Comparison of ENCODE assay signal across 21 cellular contexts in genomic region chr15:90479656-90480055, GRCh38. TPM values are rescaled to one million over a fixed set of nuclear protein-coding genes. Genes with fewer than 3 reads are reported as not detected.
DNase-seq lines count a peak whose midpoint lies in the region; FAIRE-seq and TF ChIP-seq lines count a peak whose summit lies in the region.
"Had no signal": no experiment of that assay in that cellular context is flagged by ENCODE, and none has a peak within 500 bp of the region (broad histone marks: within the 10 kb centered on the region; RNA-seq: fewer than 3 reads in every experiment).

No MANE protein-coding gene starts in this region.

- peak overlapping the region; percentile 85 for H3K27ac Mint-ChIP-seq in Calu3 (ENCODE audit: unreplicated experiment)
- H3K27ac Mint-ChIP-seq: activated naive CD4-positive, alpha-beta T cell treated with anti-CD3 and anti-CD28 coated beads for 36 hours; T-helper 1 cell treated with Interleukin-12 subunit alpha and Interleukin-12 subunit beta and Interleukin-4 antibody, amounts not matched to agents 30 μg/mL and 1 μg/mL, for 36 hours had no signal

- H3K9me2 ChIP-seq in OCI-LY7 (ENCODE audit: insufficient read depth, low read length) = no peaks in the 10 kb centered on the region

- no peaks in the 10 kb centered on the region for H3K9me3 Mint-ChIP-seq in Calu3 (ENCODE audit: low read depth, unreplicated experiment)
- H3K9me3 Mint-ChIP-seq: activated naive CD4-positive, alpha-beta T cell treated with anti-CD3 and anti-CD28 coated beads for 36 hours; CD4-positive, alpha-beta T cell; naive thymus-derived CD8-positive, alpha-beta T cell; stimulated activated naive CD8-positive, alpha-beta T cell treated with anti-CD3 and anti-CD28 coated beads, Interleukin-15, Interleukin-2, amounts not matched to agents 100 ng/mL and 50 ng/mL, for 24 hours; T-helper 1 cell treated with Interleukin-12 subunit alpha and Interleukin-12 subunit beta and Interleukin-4 antibody, amounts not matched to agents 30 μg/mL and 1 μg/mL, for 36 hours had no signal

- TF ChIP-seq POLR2A in lower leg skin (IDR thresholded peaks at IDR 0.05) = no peak

- FAIRE-seq in HTR-8/SVneo (lab: Jason Lieb, UNC) = no peak
- FAIRE-seq: colon, islet of Langerhans had no signal

- H3K36me3 ChIP-seq in OCI-LY7 (ENCODE audit: insufficient read depth, low read length) = peaks cover 75% of the 10 kb centered on the region

- H3K79me2 ChIP-seq in OCI-LY7 (ENCODE audit: insufficient read depth, low read depth, low read length) = no peaks in the 10 kb centered on the region

- H3K4me1 Mint-ChIP-seq in Calu3 (ENCODE audit: low read depth, unreplicated experiment) = peaks cover 55% of the 10 kb centered on the region

- H3K27ac ChIP-seq in OCI-LY7 (ENCODE audit: low read depth, low read length, poor library complexity, severe bottlenecking) = peak overlapping the region; percentile 47

- H3K4me2 ChIP-seq in OCI-LY7 (ENCODE audit: low read length) = peak overlapping the region; percentile 42; the same call in 1 of the 2 replicates

- intact Hi-C loops in Calu3 (cut with micrococcal nuclease; ENCODE audit: unreplicated experiment) (loop anchor here (1.0 to 5.0 kb wide), 4 partner anchors 77 to 187 kb away; no protein-coding TSS in a partner anchor), OCI-LY7 (cut with micrococcal nuclease; ENCODE audit: unreplicated experiment) (loop anchor here (5.0 to 10.0 kb wide), 2 partner anchors 215 to 408 kb away; no protein-coding TSS in a partner anchor), lower leg skin (cut with DNase I; ENCODE audit: low total_unique reads) (no loop called here)

- H3K4me3 ChIP-seq in OCI-LY7 (ENCODE audit: low read depth, low read length, poor library complexity, severe bottlenecking) (no peak overlapping the region), epithelial cell of esophagus (ENCODE audit: low read length) (no peak overlapping the region), lower leg skin (ENCODE audit: low read depth, poor library complexity, severe bottlenecking) (no peak overlapping the region)

- POLR2A ChIA-PET in OCI-LY7 (lab: Charles Lee) = interaction anchor here (0.6 kb wide), 1 partner anchor 19 kb away, joined by 4 read pairs; no protein-coding TSS in a partner anchor

- no peaks in the 10 kb centered on the region for H4K20me1 ChIP-seq in OCI-LY7 (ENCODE audit: insufficient read depth, low read length)

- no TSS peak for BruUV-seq in Calu3 (replicated peaks; lab: Mats Ljungman, UMichigan)
- BruUV-seq in OCI-LY7 (replicated peaks; lab: Mats Ljungman, UMichigan) = no TSS peak

- peaks cover 22% of the 10 kb centered on the region for H3K4me1 ChIP-seq in OCI-LY7 (ENCODE audit: insufficient read depth, low read length, poor library complexity, severe bottlenecking)

- H3K9me3 ChIP-seq in OCI-LY7 (ENCODE audit: low read length) = no peaks in the 10 kb centered on the region

- peaks cover 44% of the 10 kb centered on the region for H3K36me3 Mint-ChIP-seq in Calu3 (ENCODE audit: insufficient read depth, unreplicated experiment)

- WGBS in lower leg skin, 2 donors = 65 to 76% methylated on average over 5 of the region's 5 CpGs

- no peaks in the 10 kb centered on the region for H3K27me3 Mint-ChIP-seq in Calu3 (ENCODE audit: unreplicated experiment)
- H3K27me3 Mint-ChIP-seq: CD4-positive, alpha-beta T cell; naive thymus-derived CD8-positive, alpha-beta T cell; stimulated activated naive CD8-positive, alpha-beta T cell treated with anti-CD3 and anti-CD28 coated beads, Interleukin-15, Interleukin-2, amounts not matched to agents 100 ng/mL and 50 ng/mL, for 24 hours had no signal

- peak; percentile 81 for DNase-seq in Calu3
- no peak for DNase-seq in OCI-LY7 (ENCODE audit: low spot score)
- peak; percentile 80 for DNase-seq in epithelial cell of esophagus (ENCODE audit: low read depth)
- DNase-seq in renal cortical epithelial cell (ENCODE audit: low read depth) = peak; percentile 36
- DNase-seq in HTR-8/SVneo (ENCODE audit: insufficient read length, low spot score) = no peak
- DNase-seq in dermis blood vessel endothelial cell = no peak
- DNase-seq in NCI-H2196 (lab: John Stamatoyannopoulos, UW; ENCODE audit: unreplicated experiment) = no peak
- DNase-seq in lower leg skin (ENCODE audit: low spot score in 2 of 2) = no peak
- DNase-seq: activated naive CD4-positive, alpha-beta T cell treated with anti-CD3 and anti-CD28 coated beads for 36 hours; CD4-positive, alpha-beta T cell; GF-D8; GOT3; MM.1S; naive thymus-derived CD8-positive, alpha-beta T cell; NCI-H2171; OCI-M1; right cardiac atrium had no signal

- no peak overlapping the region for H2AFZ ChIP-seq in OCI-LY7 (ENCODE audit: low read length)

- CTCF ChIA-PET in Calu3 (lab: Charles Lee) = interaction anchor here (0.6 to 2.4 kb wide), 8 partner anchors 9 to 560 kb away, joined by 3 to 15 read pairs (median 5); partner anchors contain the start of gene IQGAP1
- CTCF ChIA-PET in OCI-LY7 (lab: Charles Lee; ENCODE audit: unreplicated experiment) = interaction anchor here (0.6 kb wide), 1 partner anchor 212 kb away, joined by 4 read pairs; no protein-coding TSS in a partner anchor

- peak overlapping the region; percentile 23 for H3K4me3 Mint-ChIP-seq in Calu3 (ENCODE audit: low read depth, unreplicated experiment)
- H3K4me3 Mint-ChIP-seq: activated naive CD4-positive, alpha-beta T cell treated with anti-CD3 and anti-CD28 coated beads for 36 hours; CD4-positive, alpha-beta T cell; stimulated activated naive CD8-positive, alpha-beta T cell treated with anti-CD3 and anti-CD28 coated beads, Interleukin-15, Interleukin-2, amounts not matched to agents 100 ng/mL and 50 ng/mL, for 24 hours; T-helper 1 cell treated with Interleukin-12 subunit alpha and Interleukin-12 subunit beta and Interleukin-4 antibody, amounts not matched to agents 30 μg/mL and 1 μg/mL, for 36 hours had no signal

- no peak for TF ChIP-seq CTCF in Calu3 (IDR thresholded peaks at IDR 0.05; ENCODE audit: unreplicated experiment)
- TF ChIP-seq CTCF in OCI-LY7 (conservative IDR thresholded peaks at IDR 0.05; ENCODE audit: low read length) = no peak
- no peak for TF ChIP-seq CTCF in epithelial cell of esophagus (IDR thresholded peaks at IDR 0.05; ENCODE audit: insufficient read depth, low read depth, low read length, missing control alignments)
- no peak for TF ChIP-seq CTCF in lower leg skin (IDR thresholded peaks at IDR 0.05)

RNA-seq across cellular contexts. Expression of gene CRTC3, which starts 50.1 kb away (rescaled TPM):
- total RNA-seq in Calu3 (2022) (17.5 and 22.9 TPM in 2 replicates), OCI-LY7 (2022) (12.4 and 14.7 TPM in 2 replicates), renal cortical epithelial cell (4.9 and 17.3 TPM in 2 replicates), dermis blood vessel endothelial cell (11.1 and 13.4 TPM in 2 replicates), lower leg skin (10 to 100 TPM; 27.3 to 32.5 (median 28.9) TPM)
- 5.6 and 8.9 TPM in 2 replicates for total RNA-seq in OCI-LY7 (2014; rRNA removed; shearing (Covaris generic))

Comparison
In these comparisons a context has a peak if more than half of its experiments do, and no peak if none do; other contexts are left out.
1. DNase-seq: peak in Calu3 (single experiment), epithelial cell of esophagus (single experiment) and renal cortical epithelial cell (single experiment); none in OCI-LY7 (single experiment), HTR-8/SVneo (single experiment), dermis blood vessel endothelial cell (single experiment), NCI-H2196 (single experiment) and lower leg skin (0 of 2).